ENCODE assay signal across 9 cellular contexts in the genomic region with DNA sequence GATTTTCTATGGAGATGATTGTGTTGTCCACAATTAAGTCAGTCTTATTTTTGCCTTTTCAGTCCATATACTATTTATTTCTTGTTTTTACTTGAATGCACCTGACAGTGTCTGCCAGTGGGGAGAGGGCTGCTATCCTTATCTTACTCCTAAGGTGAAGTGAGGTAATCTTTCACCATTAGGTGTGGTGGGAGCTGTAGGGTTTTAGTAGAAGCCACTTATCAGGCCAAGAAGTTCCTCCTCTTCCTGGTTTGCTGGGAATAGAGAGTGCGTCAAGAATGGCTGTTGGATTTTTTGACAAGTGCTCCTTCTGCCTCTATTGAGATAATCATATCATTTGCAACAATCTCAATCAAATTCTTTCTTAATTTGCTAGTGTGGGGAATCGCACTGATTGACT.
"Had no signal": no experiment of that assay in that cellular context is flagged by ENCODE, and none has a peak within 500 bp of the region (broad histone marks: within the 10 kb centered on the region; RNA-seq: fewer than 3 reads in every experiment).

No MANE protein-coding gene starts in this region.

- H3K27ac ChIP-seq: GM23248 had no signal

- H3K4me1 ChIP-seq: HAP-1 had no signal

- H3K4me2 ChIP-seq: GM23338 had no signal

- ATAC-seq: GM23338, HCT116 had no signal

- H3K9ac ChIP-seq: GM23248 had no signal

- H2AFZ ChIP-seq: GM23248, GM23338 had no signal

- DNase-seq: GM23248, GOT3, H7, H9, HCEC 1CT, HFFc6 had no signal

- H3K9me3 Mint-ChIP-seq: HFFc6 had no signal

- H3K9me3 ChIP-seq: HAP-1 had no signal

- H3K27ac Mint-ChIP-seq: GM23338, H9, HFFc6 had no signal

- H3K4me3 ChIP-seq: GM23248, GM23338, HAP-1 had no signal

- H3K36me3 ChIP-seq: HAP-1 had no signal

- H3K4me3 Mint-ChIP-seq: GM23338, H9, HFFc6 had no signal
